Comparison of ENCODE assay signal across 22 cellular contexts in genomic region chr1:169590932-169591331, GRCh38. TPM values are rescaled to one million over a fixed set of nuclear protein-coding genes. Genes with fewer than 3 reads are reported as not detected.
"Had no signal": no experiment of that assay in that cellular context is flagged by ENCODE, and none has a peak within 500 bp of the region (broad histone marks: within the 10 kb centered on the region; RNA-seq: fewer than 3 reads in every experiment).

No MANE protein-coding gene starts in this region.

- H3K27me3 ChIP-seq: hepatocyte, testis, vagina had no signal

- DNase-seq: activated CD4-positive, alpha-beta memory T cell treated with anti-CD3 and anti-CD28 coated beads, Interleukin-2, amount 10 ng/mL, durations not matched to agents 7 days and 5 days; activated gamma-delta T cell; aorta; central memory CD4-positive, alpha-beta T cell; dermis blood vessel endothelial cell; effector CD8-positive, alpha-beta T cell; foreskin melanocyte; glutamatergic neuron; immature natural killer cell; kidney glomerular epithelial cell; left lung; naive thymus-derived CD4-positive, alpha-beta T cell; occipital lobe; small intestine; T1000; testis; trophoblast cell had no signal

- H3K36me3 ChIP-seq: left lung, vagina had no signal

- H3K4me3 ChIP-seq: hepatocyte, left lung, lung, testis, vagina had no signal

- FAIRE-seq: small intestine had no signal

RNA-seq across cellular contexts. Expression of gene F5, which starts 4.7 kb away (rescaled TPM):
- total RNA-seq: dermis blood vessel endothelial cell, neural crest cell had no signal

RNA-seq across cellular contexts. Expression of gene SELP, which starts 39.0 kb away (rescaled TPM):
- total RNA-seq: neural crest cell, renal cortical epithelial cell had no signal
